ENCODE assay signal across 25 cellular contexts in the genomic region with DNA sequence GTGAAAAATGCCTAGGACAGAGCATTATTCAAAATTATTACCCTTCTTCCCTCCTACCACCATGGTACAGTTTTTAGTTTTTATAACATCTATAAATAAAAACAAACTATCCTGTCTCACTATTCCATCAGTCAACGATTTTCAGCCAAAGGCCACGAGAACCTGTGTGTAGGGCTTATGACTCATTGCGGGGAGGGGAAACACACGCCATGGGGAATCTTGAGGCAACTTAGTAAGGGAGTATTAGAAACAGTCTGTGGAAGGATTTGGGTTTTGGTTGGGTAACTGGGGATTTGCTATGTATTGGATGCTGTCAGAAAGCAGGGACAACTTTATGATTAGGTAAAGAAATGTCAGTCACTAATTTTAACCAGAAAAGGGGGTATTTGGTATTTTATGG. TPM values are rescaled to one million over a fixed set of nuclear protein-coding genes. Genes with fewer than 3 reads are reported as not detected.
DNase-seq lines count a peak whose midpoint lies in the region; ATAC-seq and TF ChIP-seq lines count a peak whose summit lies in the region.
"Had no signal": no experiment of that assay in that cellular context is flagged by ENCODE, and none has a peak within 500 bp of the region (broad histone marks: within the 10 kb centered on the region; RNA-seq: fewer than 3 reads in every experiment).

No MANE protein-coding gene starts in this region.

- no peaks in the 10 kb centered on the region for H3K9me3 ChIP-seq in mammary epithelial cell (replicated peaks; ENCODE audit: insufficient read depth, low read length)
- no peaks in the 10 kb centered on the region for H3K9me3 ChIP-seq in uterus
- H3K9me3 ChIP-seq: BE2C had no signal

- H4K20me1 ChIP-seq in mammary epithelial cell (ENCODE audit: insufficient read depth, low read length) = no peaks in the 10 kb centered on the region

- WGBS in mammary epithelial cell (ENCODE audit: low coverage, missing lambda C conversion rate) = 62% methylated on average over 4 of the region's 4 CpGs

- no peaks in the 10 kb centered on the region for H3K9me3 Mint-ChIP-seq in MCF 10A (ENCODE audit: unreplicated experiment)
- no peaks in the 10 kb centered on the region for H3K9me3 Mint-ChIP-seq in dendritic cell treated with granulocyte-macrophage colony-stimulating factor and Interleukin-4, amounts not matched to agents 40 ng/mL and 50 ng/mL, for 4 days
- H3K9me3 Mint-ChIP-seq: CD4-positive, alpha-beta T cell had no signal

- H2AFZ ChIP-seq in mammary epithelial cell (ENCODE audit: low read depth, low read length) = no peak overlapping the region

- no TSS peak for BruUV-seq in MCF 10A (replicated peaks; lab: Mats Ljungman, UMichigan)
- BruUV-seq in mammary epithelial cell (replicated peaks; lab: Mats Ljungman, UMichigan) = no TSS peak

- intact Hi-C loops in MCF 10A (cut with micrococcal nuclease) = no loop called here
- intact Hi-C loops in mammary epithelial cell (cut with micrococcal nuclease) = no loop called here
- intact Hi-C loops in dendritic cell treated with granulocyte-macrophage colony-stimulating factor and Interleukin-4, amounts not matched to agents 40 ng/mL and 50 ng/mL, for 4 days (cut with micrococcal nuclease) = no loop called here
- intact Hi-C loops in uterus (cut with DNase I; ENCODE audit: low total_unique reads) = no loop called here

- no peaks in the 10 kb centered on the region for H3K27me3 Mint-ChIP-seq in MCF 10A (ENCODE audit: insufficient read depth, unreplicated experiment)
- H3K27me3 Mint-ChIP-seq in dendritic cell treated with granulocyte-macrophage colony-stimulating factor and Interleukin-4, amounts not matched to agents 40 ng/mL and 50 ng/mL, for 4 days = no peaks in the 10 kb centered on the region

- H3K36me3 ChIP-seq in mammary epithelial cell (ENCODE audit: insufficient read depth, low read length) (no peaks in the 10 kb centered on the region), uterus (no peaks in the 10 kb centered on the region)
- H3K36me3 ChIP-seq: BE2C had no signal

- H3K4me3 Mint-ChIP-seq in MCF 10A (ENCODE audit: unreplicated experiment) = no peak overlapping the region
- H3K4me3 Mint-ChIP-seq in dendritic cell treated with granulocyte-macrophage colony-stimulating factor and Interleukin-4, amounts not matched to agents 40 ng/mL and 50 ng/mL, for 4 days = no peak overlapping the region
- H3K4me3 Mint-ChIP-seq: CD4-positive, alpha-beta T cell; HFFc6 had no signal

- TF ChIP-seq POLR2A in uterus (IDR thresholded peaks at IDR 0.05) = no peak

- CTCF ChIA-PET in MCF 10A (lab: Yijun Ruan, JAX) (interaction anchor here (0.7 to 1.0 kb wide), 2 partner anchors 21 to 139 kb away, joined by 3 read pairs; no protein-coding TSS in a partner anchor), mammary epithelial cell (lab: Charles Lee; ENCODE audit: low non-redundant PET) (no interaction called here)

- no peak overlapping the region for H3K9ac ChIP-seq in mammary epithelial cell (ENCODE audit: insufficient read depth, low read length)

- no peak overlapping the region for H3K4me2 ChIP-seq in mammary epithelial cell (ENCODE audit: insufficient read depth, low read depth, low read length)

- H3K4me1 ChIP-seq in mammary epithelial cell (ENCODE audit: insufficient read depth, low read length) = no peaks in the 10 kb centered on the region
- peaks cover 0 to 6% of the 10 kb centered on the region in 2 donors for H3K4me1 ChIP-seq in uterus
- H3K4me1 ChIP-seq: BE2C had no signal

- H3K4me1 Mint-ChIP-seq in MCF 10A (ENCODE audit: insufficient read depth, unreplicated experiment) = peaks cover 39% of the 10 kb centered on the region
- H3K4me1 Mint-ChIP-seq in dendritic cell treated with granulocyte-macrophage colony-stimulating factor and Interleukin-4, amounts not matched to agents 40 ng/mL and 50 ng/mL, for 4 days (ENCODE audit: low read depth) = peaks cover 63% of the 10 kb centered on the region

- TF ChIP-seq CTCF in MCF 10A (IDR thresholded peaks at IDR 0.05; ENCODE audit: unreplicated experiment) = no peak
- no peak for TF ChIP-seq CTCF in mammary epithelial cell (conservative IDR thresholded peaks at IDR 0.05 in 1 of 2, IDR thresholded peaks at IDR 0.05 in 1 of 2; ENCODE audit: extremely low read depth in 1 of 2, insufficient read depth in 1 of 2, low read depth in 1 of 2, low read length in 2 of 2)
- TF ChIP-seq CTCF in uterus (IDR thresholded peaks at IDR 0.05) = no peak

- peak; percentile 82 for DNase-seq in MCF 10A (ENCODE audit: unreplicated experiment)
- DNase-seq in mammary epithelial cell = no peak
- DNase-seq in MV-4-11 (lab: John Stamatoyannopoulos, UW) = peak; percentile 79
- DNase-seq in uterus = peak in 1 of 2 donors; percentile 53
- DNase-seq in stimulated activated CD4-positive, alpha-beta T cell treated with anti-CD3 and anti-CD28 coated beads, Interleukin-4, amount 100 ng/mL, for 1 hour = no peak
- no peak for DNase-seq in SKM-1 treated with dmso at 0.1 percent for 144 hours (lab: John Stamatoyannopoulos, UW; ENCODE audit: unreplicated experiment)
- DNase-seq: 8988T; BE2C; CD4-positive, alpha-beta T cell; DMS153; H7; HFFc6; NCI-H1092; NCI-H146; NCI-H2081; NCI-H2171 treated with DMSO at 0.1 percent for 48 hours; NCI-H446; NCI-H526 treated with DMSO at 0.1 percent for 48 hours; NK-92 treated with Interleukin-12 subunit alpha and Interleukin-12 subunit beta, amount 100 ng/mL, for 24 hours; SHP77; T-helper 1 cell had no signal

- H3K27ac ChIP-seq in mammary epithelial cell (ENCODE audit: insufficient read depth, low read depth, low read length) = no peak overlapping the region
- H3K27ac ChIP-seq in uterus = peak overlapping the region; percentile 53 to 60

- no peak overlapping the region for H3K4me3 ChIP-seq in mammary epithelial cell (replicated peaks in 1 of 3; ENCODE audit: insufficient read depth in 1 of 3, low read depth in 2 of 3, low read length in 3 of 3)
- H3K4me3 ChIP-seq in uterus = no peak overlapping the region

- no peaks in the 10 kb centered on the region for H3K27me3 ChIP-seq in mammary epithelial cell (ENCODE audit: insufficient read depth, low read length)
- no peaks in the 10 kb centered on the region for H3K27me3 ChIP-seq in uterus
- H3K27me3 ChIP-seq: BE2C had no signal

- POLR2A ChIA-PET in MCF 10A (lab: Yijun Ruan, JAX) = interaction anchor here (0.8 to 1.9 kb wide), 3 partner anchors 10 to 31 kb away, joined by 3 to 7 read pairs (median 5); no protein-coding TSS in a partner anchor

- ATAC-seq in HG03025 (IDR thresholded peaks at IDR 0.05; ENCODE audit: low FRiP score, unreplicated experiment) = no peak
- ATAC-seq: SK-N-SH treated with all-trans-retinoic acid at 6 μM for 48 hours had no signal

- peak overlapping the region; percentile 77 for H3K27ac Mint-ChIP-seq in MCF 10A (ENCODE audit: low read depth, unreplicated experiment)
- H3K27ac Mint-ChIP-seq in dendritic cell treated with granulocyte-macrophage colony-stimulating factor and Interleukin-4, amounts not matched to agents 40 ng/mL and 50 ng/mL, for 4 days = peak overlapping the region; percentile 20
- H3K27ac Mint-ChIP-seq: CD4-positive, alpha-beta T cell; HFFc6 had no signal

- H3K36me3 Mint-ChIP-seq in MCF 10A (ENCODE audit: insufficient read depth, unreplicated experiment) = no peaks in the 10 kb centered on the region
- H3K36me3 Mint-ChIP-seq in dendritic cell treated with granulocyte-macrophage colony-stimulating factor and Interleukin-4, amounts not matched to agents 40 ng/mL and 50 ng/mL, for 4 days (ENCODE audit: low read depth) = peaks cover 72% of the 10 kb centered on the region

- dilution Hi-C loops in mammary epithelial cell (cut with HindIII; ENCODE audit: low sequenced_read_pairs) = no loop called here

- in situ Hi-C loops in mammary epithelial cell (cut with MboI; ENCODE audit: low sequenced_read_pairs in 2 of 2) = no loop called here

- H3K79me2 ChIP-seq in mammary epithelial cell (ENCODE audit: insufficient read depth, low read length) = no peaks in the 10 kb centered on the region

RNA-seq across cellular contexts. Expression of gene GPR141, which starts 14.7 kb away (rescaled TPM):
- total RNA-seq in MCF 10A (2022) = 2.4 and 2.8 TPM in 2 replicates
- not detected for total RNA-seq in mammary epithelial cell
- not detected for polyA plus RNA-seq in mammary epithelial cell
- not detected for polyA minus RNA-seq in mammary epithelial cell
- 1 to 10 TPM in 1 of 4 donors, under 1 TPM in 1, not detected in 2; 0.58 to 1.8 TPM for total RNA-seq in uterus
- total RNA-seq: CD4-positive, alpha-beta T cell; H7; HFFc6; RPMI7951 had no signal

Comparison
In these comparisons a context has a peak if more than half of its experiments do, and no peak if none do; other contexts are left out.
1. DNase-seq: peak in MCF 10A (single experiment) and MV-4-11 (single experiment); none in mammary epithelial cell (single experiment), stimulated activated CD4-positive, alpha-beta T cell treated with anti-CD3 and anti-CD28 coated beads, Interleukin-4, amount 100 ng/mL, for 1 hour (single experiment) and SKM-1 treated with dmso at 0.1 percent for 144 hours (single experiment).